In the genomic region with DNA sequence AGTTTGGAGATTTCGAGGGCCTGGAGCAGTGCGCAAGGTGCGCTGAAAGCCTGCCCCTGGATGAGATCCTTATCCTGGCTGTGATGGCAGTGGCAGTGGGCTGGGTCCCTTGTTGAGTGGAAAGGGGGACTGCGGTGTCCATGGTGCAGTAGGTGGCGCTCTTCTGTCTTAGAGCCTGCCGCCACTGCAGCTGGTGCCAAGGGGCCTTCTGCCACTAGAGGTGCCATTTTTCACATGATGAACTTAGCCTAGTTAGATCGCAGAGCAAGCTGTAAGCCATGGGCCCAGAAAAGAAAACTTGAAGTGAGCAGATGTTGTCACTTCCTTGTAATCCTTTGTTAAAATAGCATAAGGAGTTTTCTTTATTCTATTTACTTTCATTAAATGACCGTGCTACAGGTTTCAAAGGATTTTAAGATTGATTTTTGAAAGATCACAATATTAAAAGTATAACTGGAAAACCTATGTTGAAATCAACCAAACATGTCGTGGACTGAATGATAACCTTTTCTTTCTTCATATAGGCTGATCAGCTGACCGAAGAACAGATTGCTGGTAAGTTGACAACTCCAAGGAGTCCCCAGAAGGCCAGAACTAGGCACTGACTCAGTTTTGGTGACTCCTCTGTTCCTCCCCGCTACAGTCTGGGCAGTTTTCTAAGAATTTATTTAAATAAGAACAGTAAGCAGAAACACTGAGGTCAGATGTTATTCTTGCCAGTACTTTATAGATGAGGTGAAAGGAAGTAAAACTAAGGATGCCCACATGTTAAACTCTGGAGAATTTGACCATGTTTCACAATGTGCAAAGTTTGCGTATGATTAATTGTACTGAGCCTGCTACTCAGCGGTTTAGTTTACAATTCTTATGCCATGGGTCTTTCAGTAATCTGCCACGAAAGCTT, we compare ENCODE assay signal across 8 cellular contexts. TPM values are rescaled to one million over a fixed set of nuclear protein-coding genes. Genes with fewer than 3 reads are reported as not detected.
DNase-seq lines count a peak whose midpoint lies in the region; ATAC-seq and TF ChIP-seq lines count a peak whose summit lies in the region.

No MANE protein-coding gene starts in this region.

- peak; percentile 98 for DNase-seq in COR-L47 (lab: John Stamatoyannopoulos, UW)
- DNase-seq in HUDEP-2 (lab: John Stamatoyannopoulos, UW; ENCODE audit: unreplicated experiment in 76 of 76): peak in 74 of 76 experiments; percentile 20 to 91 (median 78)
- DNase-seq in NOMO-1 treated with dmso at 0.1 percent for 144 hours (lab: John Stamatoyannopoulos, UW; ENCODE audit: unreplicated experiment): peak; percentile 84
- DNase-seq in activated CD8-positive, alpha-beta memory T cell treated with anti-CD3 and anti-CD28 coated beads, Interleukin-2, amount 50 U/mL, for 1 hour (ENCODE audit: extremely low read depth): peak; percentile 65
- DNase-seq in endodermal cell: peak; percentile 94
- peak; percentile 74 to 78 for DNase-seq in stimulated activated CD8-positive, alpha-beta memory T cell treated with anti-CD3 and anti-CD28 coated beads, Interleukin-15, amount 100 ng/mL, for 48 hours (ENCODE audit: low read depth in 2 of 2)

- peaks cover 2% of the 10 kb centered on the region for H3K27me3 Mint-ChIP-seq in endodermal cell (ENCODE audit: insufficient read depth)

- H3K9me3 Mint-ChIP-seq in endodermal cell: peaks cover 4% of the 10 kb centered on the region

- H3K36me3 ChIP-seq in endodermal cell (ENCODE audit: control insufficient read depth, insufficient read depth, low read length): peaks cover 52% of the 10 kb centered on the region

- H3K4me3 Mint-ChIP-seq in endodermal cell: peak overlapping the region; percentile 94

- peak; percentile 39 for ATAC-seq in GM21367 (IDR thresholded peaks at IDR 0.05; ENCODE audit: unreplicated experiment)

- H3K4me3 ChIP-seq in endodermal cell (ENCODE audit: low read length) (peak overlapping the region; percentile 83), mononuclear cell (ENCODE audit: low read length) (peak overlapping the region; percentile 80)

- peaks cover 51% of the 10 kb centered on the region for H3K36me3 Mint-ChIP-seq in endodermal cell (ENCODE audit: low read depth)

- no peak overlapping the region for H3K27ac ChIP-seq in endodermal cell (ENCODE audit: low read depth, low read length)

- H3K27me3 ChIP-seq in endodermal cell (ENCODE audit: control insufficient read depth, insufficient read depth, low read length, poor library complexity, severe bottlenecking): no peaks in the 10 kb centered on the region
- no peaks in the 10 kb centered on the region for H3K27me3 ChIP-seq in mononuclear cell (ENCODE audit: insufficient read depth, low read length)

- H3K9ac ChIP-seq in endodermal cell (ENCODE audit: extremely low read depth, low read length, poor library complexity, severe bottlenecking): no peak overlapping the region

- H3K4me1 ChIP-seq in endodermal cell (ENCODE audit: control insufficient read depth, insufficient read depth, low read length) (peaks cover 3% of the 10 kb centered on the region), mononuclear cell (ENCODE audit: insufficient read depth, low read length) (peaks cover 53% of the 10 kb centered on the region)

- peaks cover 9% of the 10 kb centered on the region for H3K4me1 Mint-ChIP-seq in endodermal cell

- TF ChIP-seq CTCF in endodermal cell (conservative IDR thresholded peaks at IDR 0.05): peak; percentile 100

- H3K9me3 ChIP-seq in endodermal cell (ENCODE audit: control insufficient read depth, low read length) (no peaks in the 10 kb centered on the region), mononuclear cell (ENCODE audit: low read depth, low read length) (no peaks in the 10 kb centered on the region)

- no peak overlapping the region for H3K27ac Mint-ChIP-seq in endodermal cell

- 46 to 69% methylated on average over 9 to 13 of the region's 14 CpGs for WGBS in endodermal cell (ENCODE audit: insufficient coverage in 1 of 2, insufficient read length in 1 of 2), 2 experiments

RNA-seq across cellular contexts. Expression of gene CALM1, which starts 3.0 kb away (rescaled TPM):
- total RNA-seq in endodermal cell: 100 to 1,000 TPM; 423 to 503 TPM
- polyA plus RNA-seq in endodermal cell (2013, experiment 1 of 2): 367 TPM
- 378 TPM for polyA plus RNA-seq in endodermal cell (2013, experiment 2 of 2)
- 718 TPM for total RNA-seq in mononuclear cell
